ENCODE assay signal across 8 cellular contexts in the genomic region with DNA sequence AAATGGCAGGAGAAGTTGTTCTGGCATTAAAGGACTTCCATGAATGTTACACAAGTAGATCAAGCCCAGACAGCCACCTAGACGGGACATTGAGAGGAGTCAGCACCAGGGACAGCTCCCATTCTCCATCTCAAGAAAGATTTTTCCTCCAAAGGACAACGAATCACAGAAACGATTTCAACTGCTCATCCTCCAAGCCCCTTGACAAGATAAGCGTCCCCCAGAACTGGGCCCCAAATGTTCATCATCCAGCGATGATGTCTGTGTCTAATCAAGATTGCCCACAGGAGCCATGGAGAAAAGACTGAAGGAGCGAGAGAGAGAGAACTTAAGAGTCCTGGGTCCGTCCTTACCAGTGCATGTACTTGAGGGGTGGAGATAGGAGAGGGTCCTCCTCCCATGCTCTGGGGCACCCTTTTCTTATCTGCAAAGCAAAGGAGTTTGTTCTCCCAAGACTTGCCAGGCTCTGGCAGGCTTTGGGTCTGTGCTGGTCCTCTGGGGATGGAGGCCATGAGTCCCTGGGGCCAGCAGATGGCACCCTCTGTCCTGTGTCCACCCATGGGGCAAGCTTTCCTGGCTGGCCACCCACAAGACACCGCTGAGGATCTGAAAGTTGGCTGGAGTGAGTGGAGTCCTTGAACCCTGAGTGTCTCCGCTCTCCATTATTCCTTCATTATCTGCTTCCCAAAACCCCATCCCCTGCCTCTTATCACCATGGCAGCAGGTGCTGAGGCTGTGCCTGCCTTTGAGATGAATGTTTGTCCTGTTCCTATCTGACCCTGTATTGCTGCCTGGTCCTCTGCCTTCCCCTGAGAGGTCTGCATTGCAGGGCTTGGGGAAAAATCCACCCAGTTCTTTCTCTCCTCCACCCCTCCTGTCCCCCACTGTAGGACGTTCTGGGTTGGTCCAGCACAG.
DNase-seq lines count a peak whose midpoint lies in the region; ATAC-seq and TF ChIP-seq lines count a peak whose summit lies in the region.

No MANE protein-coding gene starts in this region.

- H3K4me1 ChIP-seq in Caco-2 (no peaks in the 10 kb centered on the region), HEK293 (ENCODE audit: control insufficient read depth, insufficient read depth, low read length) (no peaks in the 10 kb centered on the region), liver (ENCODE audit: control insufficient read depth in 4 of 4, insufficient read depth in 4 of 4, low read length in 3 of 4) (no peaks in the 10 kb centered on the region), esophagus muscularis mucosa (no peaks in the 10 kb centered on the region), gastroesophageal sphincter (no peaks in the 10 kb centered on the region)
- H3K4me1 ChIP-seq in CD4-positive, alpha-beta memory T cell (ENCODE audit: insufficient read depth, low read length): no peaks in the 10 kb centered on the region

- intact Hi-C loops in Caco-2 (cut with micrococcal nuclease; ENCODE audit: unreplicated experiment): loop anchor here (5.0 to 10.0 kb wide), 2 partner anchors 78 to 175 kb away; no protein-coding TSS in a partner anchor
- intact Hi-C loops in activated CD8-positive, alpha-beta T cell treated with anti-CD3 and anti-CD28 coated beads for 36 hours (cut with micrococcal nuclease): loop anchor here (10.0 kb wide), 1 partner anchor 185 kb away; the partner anchor contains the start of gene IGSF21
- intact Hi-C loops in esophagus muscularis mucosa (cut with DNase I): no loop called here
- intact Hi-C loops in CD4-positive, alpha-beta memory T cell (cut with micrococcal nuclease): loop anchor here (2.0 kb wide), 1 partner anchor 181 kb away; no protein-coding TSS in a partner anchor

- H3K4me1 Mint-ChIP-seq in Caco-2 (ENCODE audit: low read depth, unreplicated experiment): no peaks in the 10 kb centered on the region
- H3K4me1 Mint-ChIP-seq in activated CD8-positive, alpha-beta T cell treated with anti-CD3 and anti-CD28 coated beads for 36 hours (ENCODE audit: low read depth): no peaks in the 10 kb centered on the region
- no peaks in the 10 kb centered on the region for H3K4me1 Mint-ChIP-seq in CD4-positive, alpha-beta memory T cell

- TF ChIP-seq CTCF in Caco-2 (IDR thresholded peaks at IDR 0.05; ENCODE audit: insufficient read depth in 1 of 2, low read depth in 1 of 2, low read length in 1 of 2, severe bottlenecking in 1 of 2, unreplicated experiment in 1 of 2) (peak; percentile 37 to 50), HEK293 (tag by site-specific recombination; IDR thresholded peaks at IDR 0.05) (peak; percentile 52), liver (IDR thresholded peaks at IDR 0.05; ENCODE audit: low read depth, low read length, missing input control) (peak; percentile 25), esophagus muscularis mucosa (IDR thresholded peaks at IDR 0.05) (no peak), gastroesophageal sphincter (IDR thresholded peaks at IDR 0.05) (no peak)
- TF ChIP-seq CTCF in activated CD8-positive, alpha-beta T cell treated with anti-CD3 and anti-CD28 coated beads for 36 hours (IDR thresholded peaks at IDR 0.05): no peak

- H3K27me3 ChIP-seq in Caco-2 (replicated peaks; ENCODE audit: control insufficient read depth, insufficient read depth, low read length): no peaks in the 10 kb centered on the region
- peaks cover 0 to 7% (median 2%) of the 10 kb centered on the region in 4 donors for H3K27me3 ChIP-seq in liver (ENCODE audit: control insufficient read depth in 4 of 4, insufficient read depth in 4 of 4, low read length in 3 of 4)
- peaks cover 0 to 100% (median 5%) of the 10 kb centered on the region in 4 donors for H3K27me3 ChIP-seq in esophagus muscularis mucosa
- peaks cover 99% of the 10 kb centered on the region for H3K27me3 ChIP-seq in gastroesophageal sphincter
- H3K27me3 ChIP-seq in CD4-positive, alpha-beta memory T cell (ENCODE audit: insufficient read depth, low read length): no peaks in the 10 kb centered on the region

- H3K9me3 ChIP-seq in Caco-2 (no peaks in the 10 kb centered on the region), HEK293 (ENCODE audit: control insufficient read depth, insufficient read depth, low read depth, low read length) (no peaks in the 10 kb centered on the region), liver (ENCODE audit: control insufficient read depth in 4 of 4, low read length in 3 of 4) (no peaks in the 10 kb centered on the region), esophagus muscularis mucosa (no peaks in the 10 kb centered on the region), gastroesophageal sphincter (no peaks in the 10 kb centered on the region)
- no peaks in the 10 kb centered on the region for H3K9me3 ChIP-seq in CD4-positive, alpha-beta memory T cell (ENCODE audit: control insufficient read depth in 1 of 2, low read length in 2 of 2)

- H3K4me3 ChIP-seq in Caco-2 (ENCODE audit: low read depth, low read length) (no peak overlapping the region), HEK293 (ENCODE audit: low read depth, low read length) (no peak overlapping the region), liver (ENCODE audit: low read depth in 1 of 3, low read length in 3 of 3) (no peak overlapping the region), esophagus muscularis mucosa (no peak overlapping the region), gastroesophageal sphincter (no peak overlapping the region)
- no peak overlapping the region for H3K4me3 ChIP-seq in CD4-positive, alpha-beta memory T cell (ENCODE audit: low read length in 2 of 2)

- CTCF ChIA-PET in Caco-2 (lab: Charles Lee) (interaction anchor here (0.6 to 0.9 kb wide), 2 partner anchors 54 to 662 kb away, joined by 3 to 4 read pairs; no protein-coding TSS in a partner anchor), HEK293 (lab: Yijun Ruan, JAX) (interaction anchor here (0.6 to 1.0 kb wide), 6 partner anchors 10 to 161 kb away, joined by 3 to 4 read pairs (median 3); no protein-coding TSS in a partner anchor)
- CTCF ChIA-PET in activated CD8-positive, alpha-beta T cell treated with anti-CD3 and anti-CD28 coated beads for 36 hours (lab: Charles Lee): no interaction called here
- CTCF ChIA-PET in CD4-positive, alpha-beta memory T cell (lab: Charles Lee; ENCODE audit: partially characterized antibody): no interaction called here

- WGBS in liver: 34% methylated on average over 10 of the region's 10 CpGs
- WGBS in esophagus muscularis mucosa: 32% methylated on average over 10 of the region's 10 CpGs
- WGBS in gastroesophageal sphincter (ENCODE audit: low coverage in 1 of 2), 2 donors: 23 to 27% methylated on average over 6 to 8 of the region's 10 CpGs

- no peak overlapping the region for H3K4me3 Mint-ChIP-seq in Caco-2 (ENCODE audit: unreplicated experiment)
- H3K4me3 Mint-ChIP-seq in activated CD8-positive, alpha-beta T cell treated with anti-CD3 and anti-CD28 coated beads for 36 hours: no peak overlapping the region
- H3K4me3 Mint-ChIP-seq in CD4-positive, alpha-beta memory T cell: no peak overlapping the region

- TF ChIP-seq EP300 in esophagus muscularis mucosa (IDR thresholded peaks at IDR 0.05) (no peak), gastroesophageal sphincter (IDR thresholded peaks at IDR 0.05) (no peak)

- H3K36me3 Mint-ChIP-seq in Caco-2 (ENCODE audit: insufficient read depth, unreplicated experiment): no peaks in the 10 kb centered on the region
- no peaks in the 10 kb centered on the region for H3K36me3 Mint-ChIP-seq in activated CD8-positive, alpha-beta T cell treated with anti-CD3 and anti-CD28 coated beads for 36 hours (ENCODE audit: low read depth)
- H3K36me3 Mint-ChIP-seq in CD4-positive, alpha-beta memory T cell: no peaks in the 10 kb centered on the region

- no peaks in the 10 kb centered on the region for H3K9me3 Mint-ChIP-seq in Caco-2 (ENCODE audit: unreplicated experiment)
- no peaks in the 10 kb centered on the region for H3K9me3 Mint-ChIP-seq in activated CD8-positive, alpha-beta T cell treated with anti-CD3 and anti-CD28 coated beads for 36 hours
- H3K9me3 Mint-ChIP-seq in CD4-positive, alpha-beta memory T cell: peaks cover 0 to 9% (median 0%) of the 10 kb centered on the region in 8 donors

- no peak overlapping the region for H3K9ac ChIP-seq in liver (ENCODE audit: low read depth in 1 of 2, low read length in 2 of 2)

- POLR2A ChIA-PET in Caco-2 (lab: Charles Lee): no interaction called here
- POLR2A ChIA-PET in HEK293 (lab: Yijun Ruan, JAX): no interaction called here
- POLR2A ChIA-PET in activated CD8-positive, alpha-beta T cell treated with anti-CD3 and anti-CD28 coated beads for 36 hours (lab: Charles Lee): no interaction called here
- POLR2A ChIA-PET in CD4-positive, alpha-beta memory T cell (lab: Charles Lee; ENCODE audit: partially characterized antibody): no interaction called here

- no peak for ATAC-seq in activated CD8-positive, alpha-beta T cell treated with anti-CD3 and anti-CD28 coated beads for 36 hours
- no peak for ATAC-seq in gastroesophageal sphincter

- TF ChIP-seq RAD21 in liver (IDR thresholded peaks at IDR 0.05): peak; percentile 53 to 67

- no peaks in the 10 kb centered on the region for H3K36me3 ChIP-seq in Caco-2 (ENCODE audit: control insufficient read depth, insufficient read depth, low read length)
- no peaks in the 10 kb centered on the region for H3K36me3 ChIP-seq in HEK293 (ENCODE audit: control insufficient read depth in 2 of 2, insufficient read depth in 1 of 2, low read length in 2 of 2)
- H3K36me3 ChIP-seq in liver (ENCODE audit: control insufficient read depth in 4 of 4, insufficient read depth in 3 of 4, low read depth in 1 of 4, low read length in 3 of 4): no peaks in the 10 kb centered on the region
- no peaks in the 10 kb centered on the region for H3K36me3 ChIP-seq in esophagus muscularis mucosa
- no peaks in the 10 kb centered on the region for H3K36me3 ChIP-seq in gastroesophageal sphincter
- no peaks in the 10 kb centered on the region for H3K36me3 ChIP-seq in CD4-positive, alpha-beta memory T cell (ENCODE audit: insufficient read depth, low read length)

- peak; percentile 43 to 44 for DNase-seq in Caco-2
- DNase-seq in activated CD8-positive, alpha-beta T cell treated with anti-CD3 and anti-CD28 coated beads for 36 hours: peak; percentile 23
- DNase-seq in T-helper 9 cell: no peak
- DNase-seq in esophagus muscularis mucosa (ENCODE audit: extremely low spot score): no peak
- DNase-seq in CD4-positive, alpha-beta memory T cell: no peak

- H3K27ac ChIP-seq in HEK293 (ENCODE audit: extremely low read depth, low read depth, low read length) (no peak overlapping the region), liver (ENCODE audit: low read depth in 1 of 2, low read length in 2 of 2) (no peak overlapping the region), esophagus muscularis mucosa (replicated peaks in 1 of 4) (no peak overlapping the region), gastroesophageal sphincter (no peak overlapping the region)
- no peak overlapping the region for H3K27ac ChIP-seq in CD4-positive, alpha-beta memory T cell (ENCODE audit: low read depth, low read length)

- no peak overlapping the region for H3K27ac Mint-ChIP-seq in Caco-2 (ENCODE audit: unreplicated experiment)
- no peak overlapping the region for H3K27ac Mint-ChIP-seq in activated CD8-positive, alpha-beta T cell treated with anti-CD3 and anti-CD28 coated beads for 36 hours
- no peak overlapping the region for H3K27ac Mint-ChIP-seq in CD4-positive, alpha-beta memory T cell

- H3K27me3 Mint-ChIP-seq in Caco-2 (ENCODE audit: insufficient read depth, unreplicated experiment): peaks cover 3% of the 10 kb centered on the region
- peaks cover 22% of the 10 kb centered on the region for H3K27me3 Mint-ChIP-seq in activated CD8-positive, alpha-beta T cell treated with anti-CD3 and anti-CD28 coated beads for 36 hours
- H3K27me3 Mint-ChIP-seq in CD4-positive, alpha-beta memory T cell: peaks cover 12 to 21% of the 10 kb centered on the region in 2 donors

- TF ChIP-seq POLR2A in esophagus muscularis mucosa (IDR thresholded peaks at IDR 0.05; ENCODE audit: low read depth): no peak
- no peak for TF ChIP-seq POLR2A in gastroesophageal sphincter (IDR thresholded peaks at IDR 0.05)

- no TSS peak for BruUV-seq in Caco-2 (replicated peaks; lab: Mats Ljungman, UMichigan)

Comparison
In these comparisons a context has a peak if more than half of its experiments do, and no peak if none do; other contexts are left out.
1. DNase-seq: peak in Caco-2 (2 of 2) and activated CD8-positive, alpha-beta T cell treated with anti-CD3 and anti-CD28 coated beads for 36 hours (single experiment); none in T-helper 9 cell (single experiment), esophagus muscularis mucosa (single experiment) and CD4-positive, alpha-beta memory T cell (0 of 5).
2. CTCF ChIP-seq: peak in Caco-2 (2 of 2), HEK293 (single experiment) and liver (single experiment); none in activated CD8-positive, alpha-beta T cell treated with anti-CD3 and anti-CD28 coated beads for 36 hours (single experiment), esophagus muscularis mucosa (0 of 3) and gastroesophageal sphincter (0 of 4).
3. CTCF ChIA-PET loops: an anchor here in Caco-2 (0.6 to 0.9 kb wide) and HEK293 (0.6 to 1.0 kb wide); none called in activated CD8-positive, alpha-beta T cell treated with anti-CD3 and anti-CD28 coated beads for 36 hours and CD4-positive, alpha-beta memory T cell.